ENCODE assay signal across 2 cellular contexts in the genomic region with DNA sequence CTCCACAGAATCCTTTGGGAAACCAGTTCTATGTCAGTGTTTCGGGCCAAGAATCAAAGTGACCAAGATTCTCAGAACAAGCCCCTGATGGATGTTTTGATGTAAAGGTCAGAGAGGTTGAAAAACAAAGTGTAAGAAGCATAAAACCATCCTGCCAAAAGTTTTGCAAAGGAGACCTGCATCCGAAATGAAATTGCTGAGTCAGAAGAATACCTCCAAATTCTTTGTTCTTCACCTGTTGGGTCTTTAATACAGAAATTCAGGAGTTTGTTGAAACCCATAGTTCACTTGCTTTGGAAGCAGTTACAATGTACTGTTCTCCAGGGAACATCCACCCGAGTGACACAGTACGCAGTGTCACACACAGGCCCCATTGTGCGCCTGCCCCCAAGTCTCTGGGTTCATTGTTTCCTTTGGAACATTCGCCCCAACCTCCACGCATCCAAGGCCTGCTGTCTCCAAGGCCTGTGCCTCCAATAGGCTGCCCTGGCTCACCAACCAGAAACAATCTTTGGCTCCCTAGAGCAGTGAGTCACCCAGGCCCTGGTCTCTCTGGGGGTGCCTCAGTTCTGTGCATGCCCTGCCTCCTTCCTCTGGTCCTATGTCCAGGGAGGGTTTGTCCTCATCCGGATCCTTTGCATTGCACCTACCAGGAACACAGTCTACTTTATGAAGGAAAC.
TF ChIP-seq lines count a peak whose summit lies in the region.

No MANE protein-coding gene starts in this region.

TF ChIP-seq in GM23338, 12 proteins besides CTCF, POLR2A, EP300 and RAD21 (continued from another document):
- TF ChIP-seq, protein P1, sequence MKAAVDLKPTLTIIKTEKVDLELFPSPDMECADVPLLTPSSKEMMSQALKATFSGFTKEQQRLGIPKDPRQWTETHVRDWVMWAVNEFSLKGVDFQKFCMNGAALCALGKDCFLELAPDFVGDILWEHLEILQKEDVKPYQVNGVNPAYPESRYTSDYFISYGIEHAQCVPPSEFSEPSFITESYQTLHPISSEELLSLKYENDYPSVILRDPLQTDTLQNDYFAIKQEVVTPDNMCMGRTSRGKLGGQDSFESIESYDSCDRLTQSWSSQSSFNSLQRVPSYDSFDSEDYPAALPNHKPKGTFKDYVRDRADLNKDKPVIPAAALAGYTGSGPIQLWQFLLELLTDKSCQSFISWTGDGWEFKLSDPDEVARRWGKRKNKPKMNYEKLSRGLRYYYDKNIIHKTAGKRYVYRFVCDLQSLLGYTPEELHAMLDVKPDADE (IDR thresholded peaks at IDR 0.05): no peak
- TF ChIP-seq EZH2phosphoT487 (IDR thresholded peaks at IDR 0.05; ENCODE audit: unreplicated experiment) (no peak), CREB1 (CRISPR knock-in tag; IDR thresholded peaks at IDR 0.05; ENCODE audit: low read depth) (no peak), ZNF331 (CRISPR knock-in tag; IDR thresholded peaks at IDR 0.05; ENCODE audit: low read depth) (no peak)
- TF ChIP-seq, protein P2, sequence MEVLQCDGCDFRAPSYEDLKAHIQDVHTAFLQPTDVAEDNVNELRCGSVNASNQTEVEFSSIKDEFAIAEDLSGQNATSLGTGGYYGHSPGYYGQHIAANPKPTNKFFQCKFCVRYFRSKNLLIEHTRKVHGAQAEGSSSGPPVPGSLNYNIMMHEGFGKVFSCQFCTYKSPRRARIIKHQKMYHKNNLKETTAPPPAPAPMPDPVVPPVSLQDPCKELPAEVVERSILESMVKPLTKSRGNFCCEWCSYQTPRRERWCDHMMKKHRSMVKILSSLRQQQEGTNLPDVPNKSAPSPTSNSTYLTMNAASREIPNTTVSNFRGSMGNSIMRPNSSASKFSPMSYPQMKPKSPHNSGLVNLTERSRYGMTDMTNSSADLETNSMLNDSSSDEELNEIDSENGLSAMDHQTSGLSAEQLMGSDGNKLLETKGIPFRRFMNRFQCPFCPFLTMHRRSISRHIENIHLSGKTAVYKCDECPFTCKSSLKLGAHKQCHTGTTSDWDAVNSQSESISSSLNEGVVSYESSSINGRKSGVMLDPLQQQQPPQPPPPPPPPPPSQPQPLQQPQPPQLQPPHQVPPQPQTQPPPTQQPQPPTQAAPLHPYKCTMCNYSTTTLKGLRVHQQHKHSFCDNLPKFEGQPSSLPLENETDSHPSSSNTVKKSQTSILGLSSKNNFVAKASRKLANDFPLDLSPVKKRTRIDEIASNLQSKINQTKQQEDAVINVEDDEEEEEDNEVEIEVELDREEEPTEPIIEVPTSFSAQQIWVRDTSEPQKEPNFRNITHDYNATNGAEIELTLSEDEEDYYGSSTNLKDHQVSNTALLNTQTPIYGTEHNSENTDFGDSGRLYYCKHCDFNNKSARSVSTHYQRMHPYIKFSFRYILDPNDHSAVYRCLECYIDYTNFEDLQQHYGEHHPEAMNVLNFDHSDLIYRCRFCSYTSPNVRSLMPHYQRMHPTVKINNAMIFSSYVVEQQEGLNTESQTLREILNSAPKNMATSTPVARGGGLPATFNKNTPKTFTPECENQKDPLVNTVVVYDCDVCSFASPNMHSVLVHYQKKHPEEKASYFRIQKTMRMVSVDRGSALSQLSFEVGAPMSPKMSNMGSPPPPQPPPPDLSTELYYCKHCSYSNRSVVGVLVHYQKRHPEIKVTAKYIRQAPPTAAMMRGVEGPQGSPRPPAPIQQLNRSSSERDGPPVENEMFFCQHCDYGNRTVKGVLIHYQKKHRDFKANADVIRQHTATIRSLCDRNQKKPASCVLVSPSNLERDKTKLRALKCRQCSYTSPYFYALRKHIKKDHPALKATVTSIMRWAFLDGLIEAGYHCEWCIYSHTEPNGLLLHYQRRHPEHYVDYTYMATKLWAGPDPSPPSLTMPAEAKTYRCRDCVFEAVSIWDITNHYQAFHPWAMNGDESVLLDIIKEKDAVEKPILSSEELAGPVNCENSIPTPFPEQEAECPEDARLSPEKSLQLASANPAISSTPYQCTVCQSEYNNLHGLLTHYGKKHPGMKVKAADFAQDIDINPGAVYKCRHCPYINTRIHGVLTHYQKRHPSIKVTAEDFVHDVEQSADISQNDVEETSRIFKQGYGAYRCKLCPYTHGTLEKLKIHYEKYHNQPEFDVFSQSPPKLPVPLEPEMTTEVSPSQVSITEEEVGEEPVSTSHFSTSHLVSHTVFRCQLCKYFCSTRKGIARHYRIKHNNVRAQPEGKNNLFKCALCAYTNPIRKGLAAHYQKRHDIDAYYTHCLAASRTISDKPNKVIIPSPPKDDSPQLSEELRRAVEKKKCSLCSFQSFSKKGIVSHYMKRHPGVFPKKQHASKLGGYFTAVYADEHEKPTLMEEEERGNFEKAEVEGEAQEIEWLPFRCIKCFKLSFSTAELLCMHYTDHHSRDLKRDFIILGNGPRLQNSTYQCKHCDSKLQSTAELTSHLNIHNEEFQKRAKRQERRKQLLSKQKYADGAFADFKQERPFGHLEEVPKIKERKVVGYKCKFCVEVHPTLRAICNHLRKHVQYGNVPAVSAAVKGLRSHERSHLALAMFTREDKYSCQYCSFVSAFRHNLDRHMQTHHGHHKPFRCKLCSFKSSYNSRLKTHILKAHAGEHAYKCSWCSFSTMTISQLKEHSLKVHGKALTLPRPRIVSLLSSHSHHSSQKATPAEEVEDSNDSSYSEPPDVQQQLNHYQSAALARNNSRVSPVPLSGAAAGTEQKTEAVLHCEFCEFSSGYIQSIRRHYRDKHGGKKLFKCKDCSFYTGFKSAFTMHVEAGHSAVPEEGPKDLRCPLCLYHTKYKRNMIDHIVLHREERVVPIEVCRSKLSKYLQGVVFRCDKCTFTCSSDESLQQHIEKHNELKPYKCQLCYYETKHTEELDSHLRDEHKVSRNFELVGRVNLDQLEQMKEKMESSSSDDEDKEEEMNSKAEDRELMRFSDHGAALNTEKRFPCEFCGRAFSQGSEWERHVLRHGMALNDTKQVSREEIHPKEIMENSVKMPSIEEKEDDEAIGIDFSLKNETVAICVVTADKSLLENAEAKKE (CRISPR knock-in tag; IDR thresholded peaks at IDR 0.05): no peak
- TF ChIP-seq, protein P3, sequence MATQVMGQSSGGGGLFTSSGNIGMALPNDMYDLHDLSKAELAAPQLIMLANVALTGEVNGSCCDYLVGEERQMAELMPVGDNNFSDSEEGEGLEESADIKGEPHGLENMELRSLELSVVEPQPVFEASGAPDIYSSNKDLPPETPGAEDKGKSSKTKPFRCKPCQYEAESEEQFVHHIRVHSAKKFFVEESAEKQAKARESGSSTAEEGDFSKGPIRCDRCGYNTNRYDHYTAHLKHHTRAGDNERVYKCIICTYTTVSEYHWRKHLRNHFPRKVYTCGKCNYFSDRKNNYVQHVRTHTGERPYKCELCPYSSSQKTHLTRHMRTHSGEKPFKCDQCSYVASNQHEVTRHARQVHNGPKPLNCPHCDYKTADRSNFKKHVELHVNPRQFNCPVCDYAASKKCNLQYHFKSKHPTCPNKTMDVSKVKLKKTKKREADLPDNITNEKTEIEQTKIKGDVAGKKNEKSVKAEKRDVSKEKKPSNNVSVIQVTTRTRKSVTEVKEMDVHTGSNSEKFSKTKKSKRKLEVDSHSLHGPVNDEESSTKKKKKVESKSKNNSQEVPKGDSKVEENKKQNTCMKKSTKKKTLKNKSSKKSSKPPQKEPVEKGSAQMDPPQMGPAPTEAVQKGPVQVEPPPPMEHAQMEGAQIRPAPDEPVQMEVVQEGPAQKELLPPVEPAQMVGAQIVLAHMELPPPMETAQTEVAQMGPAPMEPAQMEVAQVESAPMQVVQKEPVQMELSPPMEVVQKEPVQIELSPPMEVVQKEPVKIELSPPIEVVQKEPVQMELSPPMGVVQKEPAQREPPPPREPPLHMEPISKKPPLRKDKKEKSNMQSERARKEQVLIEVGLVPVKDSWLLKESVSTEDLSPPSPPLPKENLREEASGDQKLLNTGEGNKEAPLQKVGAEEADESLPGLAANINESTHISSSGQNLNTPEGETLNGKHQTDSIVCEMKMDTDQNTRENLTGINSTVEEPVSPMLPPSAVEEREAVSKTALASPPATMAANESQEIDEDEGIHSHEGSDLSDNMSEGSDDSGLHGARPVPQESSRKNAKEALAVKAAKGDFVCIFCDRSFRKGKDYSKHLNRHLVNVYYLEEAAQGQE (IDR thresholded peaks at IDR 0.05; ENCODE audit: unreplicated experiment): no peak

TF ChIP-seq in K562, 482 proteins besides CTCF, POLR2A, EP300 and RAD21 (continued from another document):
- TF ChIP-seq ZNF384 (IDR thresholded peaks at IDR 0.05; ENCODE audit: low read depth, low read length): no peak
TF ChIP-seq in K562: peak in this region for 5.
